Comparison of ENCODE assay signal across 1 cellular context in genomic region chr11:6326303-6326702, GRCh38.
TF ChIP-seq lines count a peak whose summit lies in the region.

No MANE protein-coding gene starts in this region.

TF ChIP-seq in GM23338, 12 proteins besides CTCF, POLR2A, EP300 and RAD21 (continued from another document):
- TF ChIP-seq ZNF462 (CRISPR knock-in tag; IDR thresholded peaks at IDR 0.05) (no peak), JUNB (IDR thresholded peaks at IDR 0.05; ENCODE audit: unreplicated experiment) (no peak)
